In the genomic region with DNA sequence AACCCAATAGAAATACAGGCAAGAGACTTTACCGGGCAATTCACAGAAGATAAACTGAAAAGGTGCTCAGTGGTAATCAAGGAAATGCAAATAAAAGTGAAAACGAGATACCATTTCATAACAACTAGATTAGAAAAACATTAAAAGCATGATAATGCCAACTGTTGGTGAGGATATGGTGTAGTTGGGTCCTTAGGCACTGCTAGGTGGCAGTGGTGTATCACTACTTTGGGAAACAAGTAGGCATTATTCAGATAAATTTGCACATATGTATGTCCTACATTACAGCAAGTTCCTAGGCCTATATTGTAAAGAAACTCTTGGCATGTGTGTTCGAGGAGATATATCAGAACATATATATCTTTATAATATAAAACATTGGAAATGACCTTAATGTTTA, we compare ENCODE assay signal across 9 cellular contexts. TPM values are rescaled to one million over a fixed set of nuclear protein-coding genes. Genes with fewer than 3 reads are reported as not detected.
A peak's percentile ranks its signal among the peaks of the same experiment; 100 is the strongest.
DNase-seq lines count a peak whose midpoint lies in the region; ATAC-seq and TF ChIP-seq lines count a peak whose summit lies in the region.
"Had no signal": no experiment of that assay in that cellular context is flagged by ENCODE, and none has a peak within 500 bp of the region (broad histone marks: within the 10 kb centered on the region; RNA-seq: fewer than 3 reads in every experiment).

No MANE protein-coding gene starts in this region.

- 68% methylated on average over 3 of the region's 3 CpGs for WGBS in smooth muscle cell (ENCODE audit: low lambda C conversion rate)
- whole genome bisulfite sequencing in aorta, 2 donors, result 31 to 33% methylated on average over 3 of the region's 3 CpGs

- H3K4me1 Mint-ChIP-seq in chondrocyte (ENCODE audit: low read depth), result no peaks in the 10 kb centered on the region

- H3K27me3 ChIP-seq in smooth muscle cell (ENCODE audit: low read depth) (no peaks in the 10 kb centered on the region), aorta (ENCODE audit: control insufficient read depth in 1 of 2, insufficient read depth in 2 of 2, low read length in 1 of 2) (no peaks in the 10 kb centered on the region), H7 (ENCODE audit: control insufficient read depth, insufficient read depth, low read length) (no peaks in the 10 kb centered on the region)

- H3F3A ChIP-seq in smooth muscle cell (ENCODE audit: low read depth), result no peaks in the 10 kb centered on the region

- H3K27ac Mint-ChIP-seq in chondrocyte (ENCODE audit: unreplicated experiment), result no peak overlapping the region

- TF ChIP-seq CTCF in chondrocyte (IDR thresholded peaks at IDR 0.05), result peak; percentile 83
- TF ChIP-seq CTCF in smooth muscle cell (IDR thresholded peaks at IDR 0.05; ENCODE audit: borderline replicate concordance, insufficient read depth, poor library complexity, severe bottlenecking), result peak; percentile 31

- H4K20me1 ChIP-seq in smooth muscle cell (ENCODE audit: low read depth), result no peaks in the 10 kb centered on the region

- H3K4me2 ChIP-seq in smooth muscle cell, result no peak overlapping the region

- intact Hi-C loops in aorta (cut with DNase I), result no loop called here

- H3K9ac ChIP-seq in smooth muscle cell (ENCODE audit: low read depth), result no peak overlapping the region

- no peak for ATAC-seq in aorta (ENCODE audit: low FRiP score)

- H3K36me3 ChIP-seq in smooth muscle cell (ENCODE audit: low read depth), result peaks cover 11% of the 10 kb centered on the region
- H3K36me3 ChIP-seq in aorta (ENCODE audit: control insufficient read depth in 1 of 2, insufficient read depth in 2 of 2, low read length in 1 of 2), result no peaks in the 10 kb centered on the region
- no peaks in the 10 kb centered on the region for H3K36me3 ChIP-seq in H7 (replicated peaks; ENCODE audit: control insufficient read depth, insufficient read depth, low read length)

- DNase-seq in activated effector memory CD4-positive, alpha-beta T cell treated with anti-CD3 and anti-CD28 coated beads, Interleukin-2, amount 50 U/mL, for 16 hours, result peak; percentile 49
- DNase-seq in activated effector memory CD4-positive, alpha-beta T cell treated with Interleukin-2 at 50 U/mL for 16 hours, result no peak
- DNase-seq in NCI-H526 (lab: John Stamatoyannopoulos, UW) (peak; percentile 25 to 55), chondrocyte (ENCODE audit: low spot score) (no peak), smooth muscle cell (lab: John Stamatoyannopoulos, UW; ENCODE audit: unreplicated experiment) (no peak), aorta (no peak), H7 (no peak)
- DNase-seq in effector CD4-positive, alpha-beta T cell, result no peak
- DNase-seq: NCI-H510A treated with DMSO at 0.1 percent for 48 hours had no signal

- H3K36me3 Mint-ChIP-seq in chondrocyte (ENCODE audit: low read depth), result peaks cover 6% of the 10 kb centered on the region

- H3K9me3 Mint-ChIP-seq in chondrocyte (ENCODE audit: low read depth), result peaks cover 12% of the 10 kb centered on the region

- no peaks in the 10 kb centered on the region for H3K79me2 ChIP-seq in smooth muscle cell (ENCODE audit: low read depth)

- H3K9me3 ChIP-seq in smooth muscle cell (replicated peaks; ENCODE audit: low read depth) (no peaks in the 10 kb centered on the region), aorta (ENCODE audit: control insufficient read depth, low read length) (peaks cover 3% of the 10 kb centered on the region)

- no peak overlapping the region for H3K4me3 Mint-ChIP-seq in chondrocyte (ENCODE audit: unreplicated experiment)

- no peak overlapping the region for H3K27ac ChIP-seq in smooth muscle cell (ENCODE audit: low read depth)
- H3K27ac ChIP-seq in aorta (ENCODE audit: low read depth in 1 of 2, low read length in 2 of 2), result no peak overlapping the region

- no peaks in the 10 kb centered on the region for H3K4me1 ChIP-seq in smooth muscle cell (ENCODE audit: low read depth)
- no peaks in the 10 kb centered on the region for H3K4me1 ChIP-seq in aorta (ENCODE audit: control insufficient read depth in 1 of 2, insufficient read depth in 2 of 2, low read length in 2 of 2)

- no peak overlapping the region for H3K4me3 ChIP-seq in smooth muscle cell
- H3K4me3 ChIP-seq in aorta (ENCODE audit: low read length in 2 of 2), result no peak overlapping the region
- H3K4me3 ChIP-seq in H7 (ENCODE audit: insufficient read depth, low read depth, low read length), result no peak overlapping the region

- no peaks in the 10 kb centered on the region for H3K27me3 Mint-ChIP-seq in chondrocyte (ENCODE audit: low read depth)

- H2AFZ ChIP-seq in smooth muscle cell (ENCODE audit: low read depth), result no peak overlapping the region

RNA-seq across cellular contexts. Expression of a gene that starts 31.0 kb away (rescaled TPM):
- total RNA-seq in chondrocyte (3.5 to 12.4 TPM (median 5.8 TPM) in 3 replicates), smooth muscle cell (7.9 and 16.3 TPM in 2 replicates), aorta (10 to 100 TPM in 1 of 2 donors, 1 to 10 TPM in 1; 3.9 to 14.4 TPM)
- polyA plus RNA-seq in smooth muscle cell (21.5 and 33.5 TPM in 2 replicates), aorta (1 to 10 TPM; 1.5 to 2.5 TPM)
- total RNA-seq in H7 (2014; rRNA removed; shearing (Covaris generic)), result 0.96 and 2.5 TPM in 2 replicates

Comparison
In these comparisons a context has a peak if more than half of its experiments do, and no peak if none do; other contexts are left out.
1. DNase-seq: peak in activated effector memory CD4-positive, alpha-beta T cell treated with anti-CD3 and anti-CD28 coated beads, Interleukin-2, amount 50 U/mL, for 16 hours (single experiment) and NCI-H526 (2 of 2); none in activated effector memory CD4-positive, alpha-beta T cell treated with Interleukin-2 at 50 U/mL for 16 hours (single experiment), chondrocyte (single experiment), smooth muscle cell (single experiment), aorta (0 of 2), effector CD4-positive, alpha-beta T cell (single experiment) and H7 (single experiment).